15 cellular contexts compared by ENCODE assay signal in genomic region chr16:16010194-16010593, GRCh38.
"Had no signal": no experiment of that assay in that cellular context is flagged by ENCODE, and none has a peak within 500 bp of the region (broad histone marks: within the 10 kb centered on the region; RNA-seq: fewer than 3 reads in every experiment).

No MANE protein-coding gene starts in this region.

- H3K9me3 ChIP-seq: mucosa of descending colon, stomach, testis had no signal

- DNase-seq: activated CD4-positive, alpha-beta T cell treated with anti-CD3 and anti-CD28 coated beads, Interleukin-2, amount 10 ng/mL, durations not matched to agents 24 days and 14 days; activated CD4-positive, CD25-positive, alpha-beta regulatory T cell; activated CD8-positive, alpha-beta T cell treated with anti-CD3 and anti-CD28 coated beads, Interleukin-2, amount 10 ng/mL, durations not matched to agents 7 days and 5 days; dermis blood vessel endothelial cell; effector memory CD8-positive, alpha-beta T cell; mammary epithelial cell; mucosa of descending colon; naive thymus-derived CD8-positive, alpha-beta T cell; stimulated activated CD4-positive, alpha-beta T cell treated with anti-CD3 and anti-CD28 coated beads, Interleukin-4, amount 100 ng/mL, for 24 hours; stimulated activated CD8-positive, alpha-beta memory T cell treated with anti-CD3 and anti-CD28 coated beads, Interleukin-4, amount 100 ng/mL, for 48 hours; stomach had no signal

- H3K27me3 ChIP-seq: stomach, testis had no signal

- H3K27ac ChIP-seq: epithelial cell of prostate, skin epidermis, testis had no signal

- H3K27me3 Mint-ChIP-seq: activated CD4-positive, alpha-beta T cell treated with anti-CD3 and anti-CD28 coated beads, Interleukin-2, amount 10 ng/mL, durations not matched to agents 24 days and 14 days; effector memory CD8-positive, alpha-beta T cell; naive thymus-derived CD8-positive, alpha-beta T cell had no signal

- H3K4me3 Mint-ChIP-seq: activated CD4-positive, alpha-beta T cell treated with anti-CD3 and anti-CD28 coated beads, Interleukin-2, amount 10 ng/mL, durations not matched to agents 24 days and 14 days; activated CD8-positive, alpha-beta T cell treated with anti-CD3 and anti-CD28 coated beads, Interleukin-2, amount 10 ng/mL, durations not matched to agents 7 days and 5 days; effector memory CD8-positive, alpha-beta T cell; naive thymus-derived CD8-positive, alpha-beta T cell; T-helper 2 cell treated with Interferon-gamma antibody and Interleukin-4, amounts not matched to agents 5 μg/mL and 100 μg/mL, for 36 hours had no signal

- H3K9me3 Mint-ChIP-seq: activated CD4-positive, alpha-beta T cell treated with anti-CD3 and anti-CD28 coated beads, Interleukin-2, amount 10 ng/mL, durations not matched to agents 24 days and 14 days; effector memory CD8-positive, alpha-beta T cell; naive thymus-derived CD8-positive, alpha-beta T cell; T-helper 2 cell treated with Interferon-gamma antibody and Interleukin-4, amounts not matched to agents 5 μg/mL and 100 μg/mL, for 36 hours had no signal

- ATAC-seq: activated CD8-positive, alpha-beta T cell treated with anti-CD3 and anti-CD28 coated beads, Interleukin-2, amount 10 ng/mL, durations not matched to agents 7 days and 5 days; effector memory CD8-positive, alpha-beta T cell; mucosa of descending colon; naive thymus-derived CD8-positive, alpha-beta T cell had no signal

- H3K27ac Mint-ChIP-seq: T-helper 2 cell treated with Interferon-gamma antibody and Interleukin-4, amounts not matched to agents 5 μg/mL and 100 μg/mL, for 36 hours had no signal

- H3K4me3 ChIP-seq: mucosa of descending colon, skin epidermis, stomach, testis had no signal
